Comparison of ENCODE assay signal across 13 cellular contexts in genomic region chr7:30846378-30846777, GRCh38.
A peak's percentile ranks its signal among the peaks of the same experiment; 100 is the strongest.
DNase-seq lines count a peak whose midpoint lies in the region; ATAC-seq, FAIRE-seq and TF ChIP-seq lines count a peak whose summit lies in the region.
"Had no signal": no experiment of that assay in that cellular context is flagged by ENCODE, and none has a peak within 500 bp of the region (broad histone marks: within the 10 kb centered on the region; RNA-seq: fewer than 3 reads in every experiment).

No MANE protein-coding gene starts in this region.

- TF ChIP-seq POLR2A in testis (IDR thresholded peaks at IDR 0.05) = no peak

- WGBS in testis, 2 donors = 88 to 93% methylated on average over 6 of the region's 6 CpGs

- no peak overlapping the region for H2AFZ ChIP-seq in astrocyte (ENCODE audit: low read depth, low read length)

- H3K27me3 ChIP-seq in astrocyte (ENCODE audit: insufficient read depth, low read length) (no peaks in the 10 kb centered on the region), lower lobe of right lung (ENCODE audit: low read depth) (no peaks in the 10 kb centered on the region), testis (no peaks in the 10 kb centered on the region)

- peak overlapping the region; percentile 26 for H3K27ac Mint-ChIP-seq in astrocyte (ENCODE audit: unreplicated experiment)
- no peak overlapping the region for H3K27ac Mint-ChIP-seq in activated naive CD8-positive, alpha-beta T cell treated with anti-CD3 and anti-CD28 coated beads for 36 hours
- H3K27ac Mint-ChIP-seq in T-helper 2 cell treated with Interferon-gamma antibody and Interleukin-4, amounts not matched to agents 5 μg/mL and 100 μg/mL, for 36 hours = no peak overlapping the region
- H3K27ac Mint-ChIP-seq: activated CD8-positive, alpha-beta T cell treated with anti-CD3 and anti-CD28 coated beads for 36 hours; activated naive CD8-positive, alpha-beta T cell treated with anti-CD3 and anti-CD28 coated beads, Interleukin-2, amount 10 ng/mL, durations not matched to agents 7 days and 5 days had no signal

- DNase-seq in HT-29 (ENCODE audit: low spot score) (peak; percentile 98), astrocyte (ENCODE audit: low read depth) (no peak), lower lobe of right lung (peak; percentile 85), testis (no peak), NCI-H146 treated with DMSO at 0.1 percent for 48 hours (lab: John Stamatoyannopoulos, UW; ENCODE audit: unreplicated experiment) (no peak)
- DNase-seq in activated naive CD8-positive, alpha-beta T cell treated with anti-CD3 and anti-CD28 coated beads for 36 hours = no peak
- no peak for DNase-seq in T-helper 2 cell treated with Interferon-gamma antibody and Interleukin-4, amounts not matched to agents 5 μg/mL and 100 μg/mL, for 36 hours (ENCODE audit: low spot score)
- DNase-seq: activated CD8-positive, alpha-beta T cell treated with anti-CD3 and anti-CD28 coated beads for 36 hours; activated naive CD8-positive, alpha-beta T cell treated with anti-CD3 and anti-CD28 coated beads, Interleukin-2, amount 10 ng/mL, durations not matched to agents 7 days and 5 days; effector CD8-positive, alpha-beta T cell; NCI-H82; stimulated activated CD4-positive, alpha-beta T cell treated with anti-CD3 and anti-CD28 coated beads, Interleukin-12 subunit alpha, Interleukin-12 subunit beta, amount 100 ng/mL, for 4 hours had no signal

- H3K4me1 ChIP-seq in astrocyte (ENCODE audit: insufficient read depth, low read length) (no peaks in the 10 kb centered on the region), lower lobe of right lung (peaks cover 72% of the 10 kb centered on the region), testis (peaks cover 33% of the 10 kb centered on the region)

- no peak for FAIRE-seq in astrocyte (lab: Jason Lieb, UNC)

- H3K9me3 Mint-ChIP-seq in astrocyte (ENCODE audit: unreplicated experiment) = peaks cover 3% of the 10 kb centered on the region
- no peaks in the 10 kb centered on the region for H3K9me3 Mint-ChIP-seq in activated naive CD8-positive, alpha-beta T cell treated with anti-CD3 and anti-CD28 coated beads for 36 hours
- H3K9me3 Mint-ChIP-seq in T-helper 2 cell treated with Interferon-gamma antibody and Interleukin-4, amounts not matched to agents 5 μg/mL and 100 μg/mL, for 36 hours = no peaks in the 10 kb centered on the region
- H3K9me3 Mint-ChIP-seq: activated CD8-positive, alpha-beta T cell treated with anti-CD3 and anti-CD28 coated beads for 36 hours; activated naive CD8-positive, alpha-beta T cell treated with anti-CD3 and anti-CD28 coated beads, Interleukin-2, amount 10 ng/mL, durations not matched to agents 7 days and 5 days had no signal

- TF ChIP-seq CTCF in astrocyte (IDR thresholded peaks at IDR 0.05; ENCODE audit: insufficient read depth, low read depth, low read length) = no peak
- TF ChIP-seq CTCF in lower lobe of right lung (IDR thresholded peaks at IDR 0.05) = no peak
- TF ChIP-seq CTCF in testis (IDR thresholded peaks at IDR 0.05) = no peak

- no peaks in the 10 kb centered on the region for H3K36me3 ChIP-seq in astrocyte (ENCODE audit: insufficient read depth, low read length)
- peaks cover under 1% of the 10 kb centered on the region for H3K36me3 ChIP-seq in lower lobe of right lung
- H3K36me3 ChIP-seq in testis (ENCODE audit: low read depth, missing control alignments) = no peaks in the 10 kb centered on the region

- H3K9me3 ChIP-seq in astrocyte (ENCODE audit: insufficient read depth, low read depth, low read length) = no peaks in the 10 kb centered on the region
- H3K9me3 ChIP-seq in lower lobe of right lung = no peaks in the 10 kb centered on the region
- H3K9me3 ChIP-seq in testis = no peaks in the 10 kb centered on the region

- peaks cover 7% of the 10 kb centered on the region for H3K4me1 Mint-ChIP-seq in astrocyte (ENCODE audit: low read depth, unreplicated experiment)
- H3K4me1 Mint-ChIP-seq in activated naive CD8-positive, alpha-beta T cell treated with anti-CD3 and anti-CD28 coated beads for 36 hours = no peaks in the 10 kb centered on the region
- H3K4me1 Mint-ChIP-seq in T-helper 2 cell treated with Interferon-gamma antibody and Interleukin-4, amounts not matched to agents 5 μg/mL and 100 μg/mL, for 36 hours (ENCODE audit: low read depth) = no peaks in the 10 kb centered on the region
- H3K4me1 Mint-ChIP-seq: activated naive CD8-positive, alpha-beta T cell treated with anti-CD3 and anti-CD28 coated beads, Interleukin-2, amount 10 ng/mL, durations not matched to agents 7 days and 5 days had no signal

- H4K20me1 ChIP-seq in astrocyte (ENCODE audit: insufficient read depth, low read length) = no peaks in the 10 kb centered on the region

- H3K27me3 Mint-ChIP-seq in astrocyte (ENCODE audit: low read depth, unreplicated experiment) = peaks cover 15% of the 10 kb centered on the region
- no peaks in the 10 kb centered on the region for H3K27me3 Mint-ChIP-seq in activated naive CD8-positive, alpha-beta T cell treated with anti-CD3 and anti-CD28 coated beads for 36 hours
- H3K27me3 Mint-ChIP-seq in T-helper 2 cell treated with Interferon-gamma antibody and Interleukin-4, amounts not matched to agents 5 μg/mL and 100 μg/mL, for 36 hours (ENCODE audit: low read depth) = no peaks in the 10 kb centered on the region
- H3K27me3 Mint-ChIP-seq: activated CD8-positive, alpha-beta T cell treated with anti-CD3 and anti-CD28 coated beads for 36 hours; activated naive CD8-positive, alpha-beta T cell treated with anti-CD3 and anti-CD28 coated beads, Interleukin-2, amount 10 ng/mL, durations not matched to agents 7 days and 5 days had no signal

- ATAC-seq in lower lobe of right lung = peak; percentile 72 to 82
- ATAC-seq in GM18873 (IDR thresholded peaks at IDR 0.05; ENCODE audit: low FRiP score, unreplicated experiment) = no peak
- ATAC-seq: activated CD8-positive, alpha-beta T cell treated with anti-CD3 and anti-CD28 coated beads for 36 hours had no signal

- intact Hi-C loops in lower lobe of right lung (cut with DNase I) (no loop called here), testis (cut with DNase I; ENCODE audit: low total_unique reads) (no loop called here)

- H3K36me3 Mint-ChIP-seq in astrocyte (ENCODE audit: low read depth, unreplicated experiment) = peaks cover 4% of the 10 kb centered on the region
- no peaks in the 10 kb centered on the region for H3K36me3 Mint-ChIP-seq in activated naive CD8-positive, alpha-beta T cell treated with anti-CD3 and anti-CD28 coated beads for 36 hours
- H3K36me3 Mint-ChIP-seq in T-helper 2 cell treated with Interferon-gamma antibody and Interleukin-4, amounts not matched to agents 5 μg/mL and 100 μg/mL, for 36 hours (ENCODE audit: low read depth) = no peaks in the 10 kb centered on the region
- H3K36me3 Mint-ChIP-seq: activated naive CD8-positive, alpha-beta T cell treated with anti-CD3 and anti-CD28 coated beads, Interleukin-2, amount 10 ng/mL, durations not matched to agents 7 days and 5 days had no signal

- no peaks in the 10 kb centered on the region for H3K79me2 ChIP-seq in astrocyte (ENCODE audit: insufficient read depth, low read length)

- H3K4me3 Mint-ChIP-seq in astrocyte (ENCODE audit: unreplicated experiment) = no peak overlapping the region
- H3K4me3 Mint-ChIP-seq in activated naive CD8-positive, alpha-beta T cell treated with anti-CD3 and anti-CD28 coated beads for 36 hours = no peak overlapping the region
- H3K4me3 Mint-ChIP-seq in T-helper 2 cell treated with Interferon-gamma antibody and Interleukin-4, amounts not matched to agents 5 μg/mL and 100 μg/mL, for 36 hours = no peak overlapping the region
- H3K4me3 Mint-ChIP-seq: activated CD8-positive, alpha-beta T cell treated with anti-CD3 and anti-CD28 coated beads for 36 hours; activated naive CD8-positive, alpha-beta T cell treated with anti-CD3 and anti-CD28 coated beads, Interleukin-2, amount 10 ng/mL, durations not matched to agents 7 days and 5 days had no signal

- H3K27ac ChIP-seq in astrocyte (ENCODE audit: low read depth, low read length) (no peak overlapping the region), lower lobe of right lung (peak overlapping the region; percentile 76), testis (peak overlapping the region; percentile 12 to 68)

- H3K4me3 ChIP-seq in astrocyte (ENCODE audit: insufficient read depth, low read depth, low read length) = no peak overlapping the region
- no peak overlapping the region for H3K4me3 ChIP-seq in lower lobe of right lung
- no peak overlapping the region for H3K4me3 ChIP-seq in testis

- no peak overlapping the region for H3K4me2 ChIP-seq in astrocyte (ENCODE audit: low read length)

- no peak overlapping the region for H3K9ac ChIP-seq in astrocyte (ENCODE audit: low read length)

Comparison
In these comparisons a context has a peak if more than half of its experiments do, and no peak if none do; other contexts are left out.
1. DNase-seq: peak in HT-29 (single experiment) and lower lobe of right lung (single experiment); none in astrocyte (single experiment), testis (single experiment), activated naive CD8-positive, alpha-beta T cell treated with anti-CD3 and anti-CD28 coated beads for 36 hours (single experiment), NCI-H146 treated with DMSO at 0.1 percent for 48 hours (single experiment) and T-helper 2 cell treated with Interferon-gamma antibody and Interleukin-4, amounts not matched to agents 5 μg/mL and 100 μg/mL, for 36 hours (single experiment).